In the genomic region with DNA sequence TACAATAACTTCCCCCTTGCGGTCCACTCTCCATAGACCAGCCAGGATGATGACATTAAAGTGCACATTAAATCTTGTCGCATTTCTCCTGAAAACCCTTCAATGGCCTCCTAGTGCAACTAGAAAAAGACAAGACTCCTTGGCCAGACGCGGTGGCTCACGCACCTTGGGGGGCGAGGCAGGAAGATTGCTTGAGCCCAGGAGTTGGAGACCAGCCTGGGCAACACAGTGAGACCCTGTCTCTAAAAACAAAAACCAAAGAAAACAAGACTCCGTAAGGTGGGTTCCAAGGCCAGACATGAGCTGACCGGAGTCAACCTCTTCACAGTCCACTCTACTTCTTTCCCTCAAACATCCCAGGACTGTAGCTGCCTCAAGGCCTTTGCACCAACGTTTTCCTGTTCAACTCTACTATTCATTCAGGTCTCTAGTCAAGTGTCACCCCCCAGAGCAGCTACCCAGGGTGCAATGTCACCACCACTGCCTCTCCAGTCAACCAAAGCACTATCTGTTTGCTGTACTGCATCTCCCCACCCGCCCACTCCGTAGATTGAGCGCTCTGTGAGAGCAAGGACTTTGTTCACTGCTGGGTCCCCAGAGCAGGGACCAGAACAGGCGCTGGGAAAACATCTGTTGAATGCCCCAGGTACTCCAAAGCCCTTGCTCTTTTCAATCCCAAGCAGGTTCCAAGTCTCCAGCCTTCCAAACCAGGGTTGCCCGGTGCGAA, we compare ENCODE assay signal across 8 cellular contexts. TPM values are rescaled to one million over a fixed set of nuclear protein-coding genes. Genes with fewer than 3 reads are reported as not detected.
A peak's percentile ranks its signal among the peaks of the same experiment; 100 is the strongest.
DNase-seq lines count a peak whose midpoint lies in the region; ATAC-seq and TF ChIP-seq lines count a peak whose summit lies in the region.

No MANE protein-coding gene starts in this region.

- 54 to 67% (median 60%) methylated on average over 13 to 15 of the region's 15 CpGs for WGBS in heart left ventricle, 4 donors
- WGBS in sigmoid colon, 2 donors = 52 to 55% methylated on average over 15 of the region's 15 CpGs

- no peaks in the 10 kb centered on the region for H3K27me3 Mint-ChIP-seq in activated CD4-positive, alpha-beta memory T cell treated with anti-CD3 and anti-CD28 coated beads, Interleukin-2, amount 10 ng/mL, durations not matched to agents 7 days and 5 days

- TF ChIP-seq EP300 in sigmoid colon (IDR thresholded peaks at IDR 0.05) = no peak

- CTCF ChIA-PET in activated CD4-positive, alpha-beta memory T cell treated with anti-CD3 and anti-CD28 coated beads, Interleukin-2, amount 10 ng/mL, durations not matched to agents 7 days and 5 days (lab: Charles Lee) = interaction anchor here (0.9 to 1.3 kb wide), 3 partner anchors 9 to 322 kb away, joined by 3 to 5 read pairs (median 4); no protein-coding TSS in a partner anchor

- peak overlapping the region in 11 of 12 donors; percentile 73 to 96 (median 90) for H3K27ac ChIP-seq in heart left ventricle
- peak overlapping the region; percentile 88 to 94 (median 90) for H3K27ac ChIP-seq in sigmoid colon

- H3K9me3 Mint-ChIP-seq in activated CD4-positive, alpha-beta memory T cell treated with anti-CD3 and anti-CD28 coated beads, Interleukin-2, amount 10 ng/mL, durations not matched to agents 7 days and 5 days = no peaks in the 10 kb centered on the region

- H3K4me1 ChIP-seq in heart left ventricle (peaks cover 6 to 42% (median 29%) of the 10 kb centered on the region in 12 donors), sigmoid colon (peaks cover 0 to 33% (median 27%) of the 10 kb centered on the region in 4 donors)

- H3K36me3 ChIP-seq in heart left ventricle (peaks cover 2 to 28% (median 21%) of the 10 kb centered on the region in 9 donors), sigmoid colon (peaks cover 13 to 17% (median 15%) of the 10 kb centered on the region in 4 donors)

- H3K9me3 ChIP-seq in heart left ventricle (no peaks in the 10 kb centered on the region), sigmoid colon (no peaks in the 10 kb centered on the region)

- peak overlapping the region; percentile 93 for H3K4me3 Mint-ChIP-seq in activated CD4-positive, alpha-beta memory T cell treated with anti-CD3 and anti-CD28 coated beads, Interleukin-2, amount 10 ng/mL, durations not matched to agents 7 days and 5 days

- DNase-seq in heart left ventricle (no peak), Right ventricle myocardium superior (no peak), foreskin fibroblast (no peak), sigmoid colon (no peak), NCI-H1930 (lab: John Stamatoyannopoulos, UW) (no peak), GDM1 (lab: John Stamatoyannopoulos, UW) (no peak)
- DNase-seq in activated CD4-positive, alpha-beta memory T cell treated with anti-CD3 and anti-CD28 coated beads, Interleukin-2, amount 10 ng/mL, durations not matched to agents 7 days and 5 days = peak; percentile 35

- H3K4me1 Mint-ChIP-seq in activated CD4-positive, alpha-beta memory T cell treated with anti-CD3 and anti-CD28 coated beads, Interleukin-2, amount 10 ng/mL, durations not matched to agents 7 days and 5 days = peaks cover 37% of the 10 kb centered on the region

- intact Hi-C loops in heart left ventricle (cut with DNase I) = loop anchor here in 5 of 10 donors (5.0 to 10.0 kb wide), 6 partner anchors 66 to 239 kb away; a partner anchor contains a TSS
- intact Hi-C loops in Right ventricle myocardium superior (cut with DNase I) = loop anchor here (10.0 kb wide), 1 partner anchor 69 kb away; a partner anchor contains a TSS
- intact Hi-C loops in sigmoid colon (cut with DNase I) = loop anchor here (2.0 to 10.0 kb wide), 3 partner anchors 73 to 236 kb away; a partner anchor contains a TSS

- ATAC-seq in heart left ventricle (peak; percentile 0 to 4 (median 1)), Right ventricle myocardium superior (ENCODE audit: poor library complexity) (no peak), HG03520 (IDR thresholded peaks at IDR 0.05; ENCODE audit: unreplicated experiment) (peak; percentile 3)

- H3K27me3 ChIP-seq in heart left ventricle (no peaks in the 10 kb centered on the region), sigmoid colon (no peaks in the 10 kb centered on the region)

- peaks cover 27% of the 10 kb centered on the region for H3K36me3 Mint-ChIP-seq in activated CD4-positive, alpha-beta memory T cell treated with anti-CD3 and anti-CD28 coated beads, Interleukin-2, amount 10 ng/mL, durations not matched to agents 7 days and 5 days (ENCODE audit: low read depth)

- no peak for TF ChIP-seq CTCF in heart left ventricle (IDR thresholded peaks at IDR 0.05)
- TF ChIP-seq CTCF in foreskin fibroblast (IDR thresholded peaks at IDR 0.05; ENCODE audit: low read depth, low read length) = no peak
- no peak for TF ChIP-seq CTCF in sigmoid colon (IDR thresholded peaks at IDR 0.05)

- H3K27ac Mint-ChIP-seq in activated CD4-positive, alpha-beta memory T cell treated with anti-CD3 and anti-CD28 coated beads, Interleukin-2, amount 10 ng/mL, durations not matched to agents 7 days and 5 days = peak overlapping the region; percentile 79

- H3K4me3 ChIP-seq in heart left ventricle (peak overlapping the region; percentile 56 to 98 (median 80)), foreskin fibroblast (ENCODE audit: low read depth in 1 of 2, low read length in 2 of 2) (peak overlapping the region; percentile 89 to 100), sigmoid colon (peak overlapping the region; percentile 75 to 96 (median 88))

- POLR2A ChIA-PET in activated CD4-positive, alpha-beta memory T cell treated with anti-CD3 and anti-CD28 coated beads, Interleukin-2, amount 10 ng/mL, durations not matched to agents 7 days and 5 days (lab: Charles Lee) = interaction anchor here (0.8 to 2.0 kb wide), 9 partner anchors 9 to 162 kb away, joined by 3 to 20 read pairs (median 5); a partner anchor contains a TSS

- TF ChIP-seq POLR2A in heart left ventricle (IDR thresholded peaks at IDR 0.05) (no peak), sigmoid colon (IDR thresholded peaks at IDR 0.05) (no peak)

RNA-seq across cellular contexts. Expression of a gene that starts 0.7 kb away (rescaled TPM):
- total RNA-seq in heart left ventricle (10 to 100 TPM; 19.4 to 28.9 (median 20.9) TPM), Right ventricle myocardium superior (20.3 TPM), sigmoid colon (10 to 100 TPM; 24.6 to 33.7 (median 30.4) TPM)
- polyA plus RNA-seq in heart left ventricle (10 to 100 TPM; 30.1 to 37.2 TPM), sigmoid colon (10 to 100 TPM; 13.2 to 16.1 (median 15.5) TPM)
- 10 to 100 TPM; 23.1 to 26.4 TPM for total RNA-seq in activated CD4-positive, alpha-beta memory T cell treated with anti-CD3 and anti-CD28 coated beads, Interleukin-2, amount 10 ng/mL, durations not matched to agents 7 days and 5 days

RNA-seq across cellular contexts. Expression of a gene that starts 1.1 kb away (rescaled TPM):
- total RNA-seq in heart left ventricle = 100 to 1,000 TPM; 244 to 396 (median 299) TPM
- polyA plus RNA-seq in heart left ventricle = 1,000 to 10,000 TPM in 1 of 2 donors, 100 to 1,000 TPM in 1; 355 to 1,063 TPM
- total RNA-seq in Right ventricle myocardium superior = 381 TPM
- total RNA-seq in activated CD4-positive, alpha-beta memory T cell treated with anti-CD3 and anti-CD28 coated beads, Interleukin-2, amount 10 ng/mL, durations not matched to agents 7 days and 5 days = 10 to 100 TPM; 86.4 to 89.5 TPM
- 10 to 100 TPM; 37.9 to 84.5 (median 60.0) TPM for total RNA-seq in sigmoid colon
- polyA plus RNA-seq in sigmoid colon = 100 to 1,000 TPM; 241 to 555 (median 462) TPM

RNA-seq across cellular contexts. Expression of a gene that starts 46.3 kb away (rescaled TPM):
- total RNA-seq in heart left ventricle (not detected), Right ventricle myocardium superior (not detected), sigmoid colon (1 to 10 TPM in 1 of 4 donors, under 1 TPM in 1, not detected in 2; under 0.01 to 1.1 TPM)
- polyA plus RNA-seq in heart left ventricle (under 1 TPM; 0.03 to 0.11 TPM), sigmoid colon (under 1 TPM in 1 of 3 donors, not detected in 2; 0.47 TPM)
- under 1 TPM; 0.08 to 0.13 TPM for total RNA-seq in activated CD4-positive, alpha-beta memory T cell treated with anti-CD3 and anti-CD28 coated beads, Interleukin-2, amount 10 ng/mL, durations not matched to agents 7 days and 5 days
